Comparison of ENCODE assay signal across 8 cellular contexts in the genomic region with DNA sequence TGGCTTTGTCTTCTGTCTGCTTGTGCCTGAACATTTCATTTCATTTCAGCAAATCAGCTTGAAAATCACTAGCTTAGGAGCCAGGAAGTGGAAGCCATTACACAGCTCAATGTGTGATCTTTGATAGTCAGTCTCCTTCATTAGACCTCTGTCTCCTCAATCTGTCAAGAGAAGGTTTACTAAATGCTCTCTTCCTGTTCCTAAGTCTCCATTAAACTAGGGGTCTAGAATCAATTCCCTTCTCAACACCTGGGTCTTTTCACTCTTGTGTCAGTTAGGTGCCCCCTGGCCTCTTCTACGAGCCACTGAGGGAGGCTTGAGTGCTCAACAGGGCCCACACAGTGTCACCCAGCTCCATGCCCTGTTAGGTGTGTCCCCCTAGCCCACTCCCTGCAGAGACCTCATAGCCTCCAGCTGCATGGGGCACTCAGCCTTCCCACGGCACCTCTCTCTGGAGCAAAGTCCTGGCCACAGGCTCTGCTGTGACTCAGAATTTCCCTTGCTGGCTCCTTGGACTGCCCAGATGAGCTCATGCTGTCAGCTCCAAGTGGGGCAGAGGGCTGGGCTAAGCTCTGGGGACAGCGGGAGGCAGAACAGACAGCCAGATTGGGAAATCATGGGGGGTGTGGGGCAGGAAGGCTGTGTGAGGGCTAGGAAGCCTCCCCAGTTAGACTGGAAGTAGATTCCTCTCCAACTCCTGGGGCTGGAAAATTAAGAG.
DNase-seq lines count a peak whose midpoint lies in the region; ATAC-seq and TF ChIP-seq lines count a peak whose summit lies in the region.

No MANE protein-coding gene starts in this region.

- no peaks in the 10 kb centered on the region for H3K27me3 ChIP-seq in cardiac muscle cell

- no peaks in the 10 kb centered on the region; the same call in 1 of the 2 replicates for H3K36me3 Mint-ChIP-seq in WTC11
- no peaks in the 10 kb centered on the region for H3K36me3 Mint-ChIP-seq in activated T-helper 1 cell treated with anti-CD3 and anti-CD28 coated beads, Interleukin-12 subunit alpha, Interleukin-12 subunit beta, Interleukin-2, Interleukin-4 antibody, amounts not matched to agents 30 ng/mL and 10 ng/mL and 1 ng/mL, durations not matched to agents 14 hours and 24 hours and 36 hours (ENCODE audit: low read depth)

- no peaks in the 10 kb centered on the region for H3K36me3 ChIP-seq in cardiac muscle cell

- CTCF ChIA-PET in WTC11 (lab: Charles Lee), result interaction anchor here (0.6 to 15.4 kb wide), 4 partner anchors 79 to 183 kb away, joined by 3 to 378 read pairs (median 3); partner anchors contain the start of gene IPO9

- peak overlapping the region; percentile 74 for H3K27ac ChIP-seq in cardiac muscle cell

- no peak overlapping the region for H3K4me3 Mint-ChIP-seq in WTC11
- H3K4me3 Mint-ChIP-seq in activated T-helper 1 cell treated with anti-CD3 and anti-CD28 coated beads, Interleukin-12 subunit alpha, Interleukin-12 subunit beta, Interleukin-2, Interleukin-4 antibody, amounts not matched to agents 30 ng/mL and 10 ng/mL and 1 ng/mL, durations not matched to agents 14 hours and 24 hours and 36 hours, result no peak overlapping the region

- H3K4me1 ChIP-seq in cardiac muscle cell (ENCODE audit: low read depth), result peaks cover 30% of the 10 kb centered on the region

- intact Hi-C loops in activated T-helper 1 cell treated with anti-CD3 and anti-CD28 coated beads, Interleukin-12 subunit alpha, Interleukin-12 subunit beta, Interleukin-2, Interleukin-4 antibody, amounts not matched to agents 30 ng/mL and 10 ng/mL and 1 ng/mL, durations not matched to agents 14 hours and 24 hours and 36 hours (cut with micrococcal nuclease), result no loop called here

- TF ChIP-seq CTCF in WTC11 (IDR thresholded peaks at IDR 0.05) (no peak), cardiac muscle cell (IDR thresholded peaks at IDR 0.05; ENCODE audit: low read depth, low read length) (no peak)

- no peaks in the 10 kb centered on the region for H3K27me3 Mint-ChIP-seq in WTC11 (ENCODE audit: low read depth)
- H3K27me3 Mint-ChIP-seq in activated T-helper 1 cell treated with anti-CD3 and anti-CD28 coated beads, Interleukin-12 subunit alpha, Interleukin-12 subunit beta, Interleukin-2, Interleukin-4 antibody, amounts not matched to agents 30 ng/mL and 10 ng/mL and 1 ng/mL, durations not matched to agents 14 hours and 24 hours and 36 hours (ENCODE audit: insufficient read depth), result no peaks in the 10 kb centered on the region

- no peak overlapping the region for H3K4me3 ChIP-seq in cardiac muscle cell

- TF ChIP-seq POLR2A in GM18505 (IDR thresholded peaks at IDR 0.05; ENCODE audit: borderline replicate concordance, extremely low read depth, insufficient read depth, insufficient read length), result no peak

- peaks cover 4% of the 10 kb centered on the region for H3K4me1 Mint-ChIP-seq in WTC11
- H3K4me1 Mint-ChIP-seq in activated T-helper 1 cell treated with anti-CD3 and anti-CD28 coated beads, Interleukin-12 subunit alpha, Interleukin-12 subunit beta, Interleukin-2, Interleukin-4 antibody, amounts not matched to agents 30 ng/mL and 10 ng/mL and 1 ng/mL, durations not matched to agents 14 hours and 24 hours and 36 hours (ENCODE audit: low read depth), result no peaks in the 10 kb centered on the region

- H3K9me3 Mint-ChIP-seq in WTC11, result no peaks in the 10 kb centered on the region
- no peaks in the 10 kb centered on the region for H3K9me3 Mint-ChIP-seq in activated T-helper 1 cell treated with anti-CD3 and anti-CD28 coated beads, Interleukin-12 subunit alpha, Interleukin-12 subunit beta, Interleukin-2, Interleukin-4 antibody, amounts not matched to agents 30 ng/mL and 10 ng/mL and 1 ng/mL, durations not matched to agents 14 hours and 24 hours and 36 hours

- DNase-seq in HT1080 (ENCODE audit: low read depth) (peak; percentile 99), WTC11 (ENCODE audit: low spot score) (no peak), cardiac muscle cell (ENCODE audit: low read depth in 1 of 2, low spot score in 1 of 2) (peak; percentile 65 to 100), putamen (ENCODE audit: low spot score) (peak; percentile 83), NCI-H2081 (lab: John Stamatoyannopoulos, UW) (no peak)
- DNase-seq in activated T-helper 1 cell treated with anti-CD3 and anti-CD28 coated beads, Interleukin-12 subunit alpha, Interleukin-12 subunit beta, Interleukin-2, Interleukin-4 antibody, amounts not matched to agents 30 ng/mL and 10 ng/mL and 1 ng/mL, durations not matched to agents 14 hours and 24 hours and 36 hours (ENCODE audit: low spot score), result no peak

- ATAC-seq in WTC11 (no peak), HG02973 (IDR thresholded peaks at IDR 0.05; ENCODE audit: unreplicated experiment) (no peak), GM18505 (IDR thresholded peaks at IDR 0.05; ENCODE audit: unreplicated experiment) (no peak)

- peak overlapping the region; percentile 14; the same call in 1 of the 2 replicates for H3K27ac Mint-ChIP-seq in WTC11
- no peak overlapping the region for H3K27ac Mint-ChIP-seq in activated T-helper 1 cell treated with anti-CD3 and anti-CD28 coated beads, Interleukin-12 subunit alpha, Interleukin-12 subunit beta, Interleukin-2, Interleukin-4 antibody, amounts not matched to agents 30 ng/mL and 10 ng/mL and 1 ng/mL, durations not matched to agents 14 hours and 24 hours and 36 hours

- POLR2A ChIA-PET in WTC11 (lab: Charles Lee), result no interaction called here

- H3K9me3 ChIP-seq in cardiac muscle cell (ENCODE audit: low read depth), result no peaks in the 10 kb centered on the region

TF ChIP-seq in WTC11, 78 proteins besides CTCF, POLR2A, EP300 and RAD21:
- TF ChIP-seq, protein P1, sequence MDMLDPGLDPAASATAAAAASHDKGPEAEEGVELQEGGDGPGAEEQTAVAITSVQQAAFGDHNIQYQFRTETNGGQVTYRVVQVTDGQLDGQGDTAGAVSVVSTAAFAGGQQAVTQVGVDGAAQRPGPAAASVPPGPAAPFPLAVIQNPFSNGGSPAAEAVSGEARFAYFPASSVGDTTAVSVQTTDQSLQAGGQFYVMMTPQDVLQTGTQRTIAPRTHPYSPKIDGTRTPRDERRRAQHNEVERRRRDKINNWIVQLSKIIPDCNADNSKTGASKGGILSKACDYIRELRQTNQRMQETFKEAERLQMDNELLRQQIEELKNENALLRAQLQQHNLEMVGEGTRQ (CRISPR knock-in tag; IDR thresholded peaks at IDR 0.05), result no peak
- TF ChIP-seq EMX1 (CRISPR knock-in tag; IDR thresholded peaks at IDR 0.05) (no peak), NFYB (CRISPR knock-in tag; conservative IDR thresholded peaks at IDR 0.05; ENCODE audit: low read depth) (no peak), SMAD4 (CRISPR knock-in tag; IDR thresholded peaks at IDR 0.05) (no peak), GTF2I (CRISPR knock-in tag; conservative IDR thresholded peaks at IDR 0.05) (no peak), NFATC4 (CRISPR knock-in tag; IDR thresholded peaks at IDR 0.05) (no peak), ETV6 (CRISPR knock-in tag; IDR thresholded peaks at IDR 0.05) (no peak), FOXP1 (CRISPR knock-in tag; IDR thresholded peaks at IDR 0.05; ENCODE audit: borderline replicate concordance) (no peak)

Comparison
In these comparisons a context has a peak if more than half of its experiments do, and no peak if none do; other contexts are left out.
1. DNase-seq: peak in HT1080 (single experiment), cardiac muscle cell (2 of 2) and putamen (single experiment); none in WTC11 (single experiment), NCI-H2081 (0 of 2) and activated T-helper 1 cell treated with anti-CD3 and anti-CD28 coated beads, Interleukin-12 subunit alpha, Interleukin-12 subunit beta, Interleukin-2, Interleukin-4 antibody, amounts not matched to agents 30 ng/mL and 10 ng/mL and 1 ng/mL, durations not matched to agents 14 hours and 24 hours and 36 hours (single experiment).